Comparison of ENCODE assay signal across 24 cellular contexts in the genomic region with DNA sequence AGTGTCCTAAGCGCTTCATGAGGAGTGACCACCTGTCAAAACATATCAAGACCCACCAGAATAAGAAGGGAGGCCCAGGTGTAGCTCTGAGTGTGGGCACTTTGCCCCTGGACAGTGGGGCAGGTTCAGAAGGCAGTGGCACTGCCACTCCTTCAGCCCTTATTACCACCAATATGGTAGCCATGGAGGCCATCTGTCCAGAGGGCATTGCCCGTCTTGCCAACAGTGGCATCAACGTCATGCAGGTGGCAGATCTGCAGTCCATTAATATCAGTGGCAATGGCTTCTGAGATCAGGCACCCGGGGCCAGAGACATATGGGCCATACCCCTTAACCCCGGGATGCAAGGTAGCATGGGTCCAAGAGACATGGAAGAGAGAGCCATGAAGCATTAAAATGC. TPM values are rescaled to one million over a fixed set of nuclear protein-coding genes. Genes with fewer than 3 reads are reported as not detected.
DNase-seq lines count a peak whose midpoint lies in the region; ATAC-seq, FAIRE-seq and TF ChIP-seq lines count a peak whose summit lies in the region.
"Had no signal": no experiment of that assay in that cellular context is flagged by ENCODE, and none has a peak within 500 bp of the region (broad histone marks: within the 10 kb centered on the region; RNA-seq: fewer than 3 reads in every experiment).

No MANE protein-coding gene starts in this region.

- H3K27me3 Mint-ChIP-seq in activated T-cell treated with anti-CD3 and anti-CD28 coated beads, Interleukin-2, amount 50 U/mL, for 24 hours: no peaks in the 10 kb centered on the region
- no peaks in the 10 kb centered on the region for H3K27me3 Mint-ChIP-seq in activated T-cell treated with anti-CD3 and anti-CD28 coated beads, Interleukin-2, amount 50 U/mL, for 4 hours (ENCODE audit: low read depth)

- no peak overlapping the region for H3K14ac ChIP-seq in neuronal stem cell (ENCODE audit: low read length)

- no peak for ATAC-seq in activated T-cell treated with anti-CD3 and anti-CD28 coated beads, Interleukin-2, amount 50 U/mL, for 4 hours
- ATAC-seq in HepG2: no peak
- no peak for ATAC-seq in right lobe of liver
- no peak for ATAC-seq in GM21786 (IDR thresholded peaks at IDR 0.05; ENCODE audit: unreplicated experiment)
- ATAC-seq: Panc1 had no signal

- no peak overlapping the region for H3K4me3 Mint-ChIP-seq in activated T-cell treated with anti-CD3 and anti-CD28 coated beads, Interleukin-2, amount 50 U/mL, for 24 hours
- no peak overlapping the region for H3K4me3 Mint-ChIP-seq in activated T-cell treated with anti-CD3 and anti-CD28 coated beads, Interleukin-2, amount 50 U/mL, for 4 hours

- peaks cover 76% of the 10 kb centered on the region for H3K36me3 Mint-ChIP-seq in activated T-cell treated with anti-CD3 and anti-CD28 coated beads, Interleukin-2, amount 50 U/mL, for 24 hours (ENCODE audit: low read depth)
- peaks cover 32% of the 10 kb centered on the region for H3K36me3 Mint-ChIP-seq in activated T-cell treated with anti-CD3 and anti-CD28 coated beads, Interleukin-2, amount 50 U/mL, for 4 hours (ENCODE audit: insufficient read depth)

- TF ChIP-seq POLR2A in HepG2 (IDR thresholded peaks at IDR 0.05; ENCODE audit: insufficient read depth in 1 of 2, low read depth in 2 of 2, low read length in 2 of 2): no peak
- no peak for TF ChIP-seq POLR2A in right lobe of liver (IDR thresholded peaks at IDR 0.05)

- peaks cover 16 to 40% of the 10 kb centered on the region in 2 experiments; a peak in 4 of 5 replicates for H3K36me3 ChIP-seq in HepG2 (replicated peaks in 1 of 2; ENCODE audit: control insufficient read depth in 1 of 2, insufficient read depth in 2 of 2, low read length in 2 of 2)
- peaks cover 4 to 63% (median 33%) of the 10 kb centered on the region in 4 donors for H3K36me3 ChIP-seq in right lobe of liver
- H3K36me3 ChIP-seq in neuronal stem cell (replicated peaks in 1 of 2; ENCODE audit: control insufficient read depth in 2 of 2, insufficient read depth in 2 of 2, low read length in 2 of 2): peaks cover 15 to 71% of the 10 kb centered on the region in 2 donors
- peaks cover 34% of the 10 kb centered on the region for H3K36me3 ChIP-seq in osteoblast (ENCODE audit: insufficient read depth, low read length)

- no peak overlapping the region for H2BK12ac ChIP-seq in neuronal stem cell (ENCODE audit: low read length)

- H3K79me1 ChIP-seq in neuronal stem cell (ENCODE audit: low read depth, low read length): no peaks in the 10 kb centered on the region

- intact Hi-C loops in HepG2 (cut with micrococcal nuclease; ENCODE audit: unreplicated experiment): no loop called here
- intact Hi-C loops in right lobe of liver (cut with DNase I): no loop called here
- intact Hi-C loops in head of caudate nucleus (cut with DNase I): no loop called here

- H3K4me3 ChIP-seq in HepG2 (replicated peaks in 1 of 3; ENCODE audit: insufficient read depth in 1 of 3, low read depth in 2 of 3, low read length in 3 of 3): no peak overlapping the region
- no peak overlapping the region for H3K4me3 ChIP-seq in right lobe of liver
- no peak overlapping the region for H3K4me3 ChIP-seq in neuronal stem cell (ENCODE audit: low read length in 2 of 2)
- no peak overlapping the region for H3K4me3 ChIP-seq in osteoblast (ENCODE audit: insufficient read depth, low read length)
- H3K4me3 ChIP-seq: MG63 had no signal

- H3K79me2 ChIP-seq in HepG2 (ENCODE audit: insufficient read depth, low read length): no peaks in the 10 kb centered on the region
- H3K79me2 ChIP-seq in osteoblast (ENCODE audit: insufficient read depth, low read length): peaks cover 6% of the 10 kb centered on the region

- TF ChIP-seq RAD21 in HepG2 (CRISPR knock-in tag; IDR thresholded peaks at IDR 0.05): no peak

- H3K4me2 ChIP-seq in HepG2 (ENCODE audit: low read depth, low read length) (no peak overlapping the region), neuronal stem cell (ENCODE audit: insufficient read depth, low read length, poor library complexity, severe bottlenecking) (no peak overlapping the region), osteoblast (ENCODE audit: insufficient read depth, low read length) (no peak overlapping the region)

- H3K18ac ChIP-seq in neuronal stem cell (ENCODE audit: low read length): no peak overlapping the region

- peaks cover 40% of the 10 kb centered on the region for H3K4me1 Mint-ChIP-seq in activated T-cell treated with anti-CD3 and anti-CD28 coated beads, Interleukin-2, amount 50 U/mL, for 24 hours (ENCODE audit: low read depth)
- H3K4me1 Mint-ChIP-seq in activated T-cell treated with anti-CD3 and anti-CD28 coated beads, Interleukin-2, amount 50 U/mL, for 4 hours (ENCODE audit: low read depth): peaks cover 20% of the 10 kb centered on the region

- WGBS in HepG2 (ENCODE audit: low lambda C conversion rate): 97% methylated on average over 5 of the region's 5 CpGs
- WGBS in right lobe of liver (ENCODE audit: insufficient coverage, low coverage, low lambda C conversion rate, missing lambda C conversion rate): 100% methylated on average over 3 of the region's 5 CpGs
- no CpG with 5 or more reads among the region's 5 CpGs for WGBS in neuronal stem cell (ENCODE audit: extremely low coverage in 2 of 2, insufficient read length in 2 of 2, insufficient replicate concordance in 1 of 2), 2 donors

- H3K4me1 ChIP-seq in HepG2 (ENCODE audit: insufficient read depth, low read length) (peaks cover 7% of the 10 kb centered on the region; the same call in 1 of the 2 replicates), right lobe of liver (peaks cover 0 to 5% (median 2%) of the 10 kb centered on the region in 4 donors), neuronal stem cell (ENCODE audit: control insufficient read depth in 2 of 2, insufficient read depth in 1 of 2, low read depth in 1 of 2, low read length in 2 of 2) (peaks cover 10 to 21% of the 10 kb centered on the region in 2 donors), osteoblast (ENCODE audit: insufficient read depth, low read length) (peaks cover 10% of the 10 kb centered on the region)

- in situ Hi-C loops in HepG2 (cut with HindIII; ENCODE audit: extremely low pct_ligation_motif_present, low pct_unique_long_range_greater_than_20kb): no loop called here

- no peak for FAIRE-seq in HepG2 (lab: Jason Lieb, UNC)
- FAIRE-seq: D721Med, GM19239, H54 had no signal

- no peaks in the 10 kb centered on the region for H3K9me3 Mint-ChIP-seq in activated T-cell treated with anti-CD3 and anti-CD28 coated beads, Interleukin-2, amount 50 U/mL, for 24 hours
- H3K9me3 Mint-ChIP-seq in activated T-cell treated with anti-CD3 and anti-CD28 coated beads, Interleukin-2, amount 50 U/mL, for 4 hours: no peaks in the 10 kb centered on the region

- no peak overlapping the region for H2AFZ ChIP-seq in HepG2 (ENCODE audit: low read length)
- no peak overlapping the region for H2AFZ ChIP-seq in neuronal stem cell (ENCODE audit: low read length)
- H2AFZ ChIP-seq in osteoblast (ENCODE audit: low read length): no peak overlapping the region

- no peak overlapping the region for H4K8ac ChIP-seq in neuronal stem cell (ENCODE audit: low read depth, low read length)

- H3K23ac ChIP-seq in neuronal stem cell (ENCODE audit: low read depth, low read length, poor library complexity): peak overlapping the region; percentile 34

- H2BK120ac ChIP-seq in neuronal stem cell (ENCODE audit: low read depth, low read length): no peak overlapping the region

- DNase-seq in activated T-cell treated with anti-CD3 and anti-CD28 coated beads, Interleukin-2, amount 50 U/mL, for 24 hours: no peak
- no peak for DNase-seq in activated T-cell treated with anti-CD3 and anti-CD28 coated beads, Interleukin-2, amount 50 U/mL, for 4 hours
- DNase-seq in HepG2 (ENCODE audit: low spot score) (no peak), right lobe of liver (no peak), neuronal stem cell (ENCODE audit: low spot score) (no peak), osteoblast (ENCODE audit: insufficient read length, low spot score, missing footprints) (no peak), head of caudate nucleus (no peak)
- DNase-seq: ACHN, Karpas-422, MG63, NCI-H2029, NCI-H446 treated with DMSO at 0.1 percent for 48 hours, NCI-H526, NCI-H82, SHP77 treated with DMSO at 0.1 percent for 48 hours had no signal

- H3K27ac ChIP-seq in HepG2 (ENCODE audit: extremely low read length, insufficient read depth, low read length) (no peak overlapping the region), right lobe of liver (no peak overlapping the region), neuronal stem cell (replicated peaks; ENCODE audit: low read length) (no peak overlapping the region), osteoblast (ENCODE audit: low read depth, low read length) (no peak overlapping the region)
- H3K27ac ChIP-seq: 22Rv1, RWPE1 had no signal

- H2AK5ac ChIP-seq in neuronal stem cell (ENCODE audit: low read depth, low read length): no peak overlapping the region

- H3K27ac Mint-ChIP-seq in activated T-cell treated with anti-CD3 and anti-CD28 coated beads, Interleukin-2, amount 50 U/mL, for 24 hours: peak overlapping the region; percentile 64

- H3K27me3 ChIP-seq in HepG2 (ENCODE audit: control insufficient read depth in 1 of 2, insufficient read depth in 2 of 2, low read length in 2 of 2) (no peaks in the 10 kb centered on the region), right lobe of liver (no peaks in the 10 kb centered on the region), neuronal stem cell (ENCODE audit: control insufficient read depth in 3 of 3, insufficient read depth in 3 of 3, low read depth in 1 of 3, low read length in 3 of 3) (no peaks in the 10 kb centered on the region), osteoblast (ENCODE audit: insufficient read depth, low read length) (no peaks in the 10 kb centered on the region)
- H3K27me3 ChIP-seq: MG63 had no signal

- POLR2A ChIA-PET in HepG2 (lab: Yijun Ruan, JAX): no interaction called here

- H4K91ac ChIP-seq in neuronal stem cell (ENCODE audit: low read depth, low read length, poor library complexity): no peak overlapping the region

- H4K20me1 ChIP-seq in HepG2 (ENCODE audit: insufficient read depth, low read length) (no peaks in the 10 kb centered on the region), osteoblast (ENCODE audit: insufficient read depth, low read length) (no peaks in the 10 kb centered on the region)

- CTCF ChIA-PET in HepG2 (lab: Yijun Ruan, JAX; ENCODE audit: low intra/inter-chr PET ratio, low total read pairs): no interaction called here

- no peak overlapping the region for H2BK15ac ChIP-seq in neuronal stem cell (ENCODE audit: low read length)

- no peak overlapping the region for H3K4ac ChIP-seq in neuronal stem cell (ENCODE audit: low read length)

- TF ChIP-seq CTCF in HepG2 (CRISPR knock-in tag; IDR thresholded peaks at IDR 0.05) (no peak), right lobe of liver (IDR thresholded peaks at IDR 0.05) (no peak), osteoblast (IDR thresholded peaks at IDR 0.05; ENCODE audit: extremely low read depth, low read depth, low read length) (no peak)

- H2BK5ac ChIP-seq in neuronal stem cell (ENCODE audit: low read length): peak overlapping the region; percentile 54

- TF ChIP-seq EP300 in HepG2 (IDR thresholded peaks at IDR 0.05; ENCODE audit: low read depth in 2 of 2, low read length in 2 of 2) (no peak), HepG2 (CRISPR knock-in tag; IDR thresholded peaks at IDR 0.05; ENCODE audit: borderline replicate concordance) (no peak)

- H3K9ac ChIP-seq in HepG2 (ENCODE audit: insufficient read depth, low read depth, low read length) (no peak overlapping the region), neuronal stem cell (ENCODE audit: low read depth, low read length, poor library complexity) (no peak overlapping the region)

- H3K9me3 ChIP-seq in HepG2 (ENCODE audit: low read length): no peaks in the 10 kb centered on the region
- no peaks in the 10 kb centered on the region for H3K9me3 ChIP-seq in right lobe of liver
- H3K9me3 ChIP-seq in neuronal stem cell (replicated peaks in 1 of 2; ENCODE audit: control insufficient read depth in 2 of 2, insufficient read depth in 1 of 2, low read depth in 1 of 2, low read length in 2 of 2): peaks cover 0 to 2% of the 10 kb centered on the region in 2 donors
- no peaks in the 10 kb centered on the region for H3K9me3 ChIP-seq in osteoblast (ENCODE audit: low read depth, low read length)
- H3K9me3 ChIP-seq: MG63 had no signal

- no TSS peak for BruUV-seq in HepG2 (replicated peaks; lab: Mats Ljungman, UMichigan)

RNA-seq across cellular contexts. Expression of a gene that starts 12.7 kb away (rescaled TPM):
- not detected for total RNA-seq in activated T-cell treated with anti-CD3 and anti-CD28 coated beads, Interleukin-2, amount 50 U/mL, for 4 hours
- total RNA-seq in HepG2 (2016; rRNA removed; fragmentation: Illumina TruSeq; extraction: Trizol) (0.58 and 0.90 TPM in 2 replicates), right lobe of liver (under 1 TPM; 0.09 to 0.74 (median 0.48) TPM), osteoblast (not detected in 2 replicates)
- 0.44 and 0.81 TPM in 2 replicates for total RNA-seq in HepG2 (2016; cell fraction: cytosol; rRNA removed; fragmentation: Illumina TruSeq; extraction: Trizol; ENCODE audit: low read depth)
- total RNA-seq in HepG2 (2016; cell fraction: insoluble cytoplasmic fraction; rRNA removed; fragmentation: Illumina TruSeq; extraction: Trizol): 0.45 and 1.1 TPM in 2 replicates
- total RNA-seq in HepG2 (2016; cell fraction: membrane; rRNA removed; fragmentation: Illumina TruSeq; extraction: Trizol): 0.59 and 0.83 TPM in 2 replicates
- 0.37 TPM in 1 of 2 replicates, not detected in the other for total RNA-seq in HepG2 (2016; cell fraction: nucleus; rRNA removed; fragmentation: Illumina TruSeq; extraction: Trizol)
- polyA plus RNA-seq in HepG2 (2011; rRNA removed): 0.24 and 0.50 TPM in 2 replicates
- polyA plus RNA-seq in HepG2 (2011; cell fraction: cytosol; rRNA removed): 0.37 and 0.81 TPM in 2 replicates
- polyA plus RNA-seq in HepG2 (2011; cell fraction: nucleus; rRNA removed): 0.80 and 0.90 TPM in 2 replicates
- polyA plus RNA-seq in HepG2 (2012): 0.15 and 0.21 TPM in 2 replicates
- polyA plus RNA-seq in HepG2 (2016; cell fraction: cytosol; fragmentation: Illumina TruSeq; extraction: Trizol; ENCODE audit: low read depth): 0.43 and 0.48 TPM in 2 replicates
- 0.48 and 1.4 TPM in 2 replicates for polyA plus RNA-seq in HepG2 (2016; cell fraction: insoluble cytoplasmic fraction; fragmentation: Illumina TruSeq; extraction: Trizol; ENCODE audit: low read depth)
- polyA plus RNA-seq in HepG2 (2016; cell fraction: membrane; fragmentation: Illumina TruSeq; extraction: Trizol; ENCODE audit: low read depth): 0.47 and 0.73 TPM in 2 replicates
- polyA plus RNA-seq in HepG2 (2016; cell fraction: nucleus; fragmentation: Illumina TruSeq; extraction: Trizol; ENCODE audit: insufficient read depth, low read depth): 0.80 and 0.85 TPM in 2 replicates
- polyA minus RNA-seq in HepG2 (2011; rRNA and poly(A)+ RNA removed; ENCODE audit: low replicate concordance): 0.49 and 0.66 TPM in 2 replicates
- polyA minus RNA-seq in HepG2 (2011; cell fraction: cytosol; rRNA and poly(A)+ RNA removed): not detected in 2 replicates
- 0.25 and 0.64 TPM in 2 replicates for polyA minus RNA-seq in HepG2 (2011; cell fraction: nucleus; rRNA and poly(A)+ RNA removed)
- 0.46 TPM for polyA plus RNA-seq in neuronal stem cell (2013, experiment 1 of 2)
- 0.42 TPM for polyA plus RNA-seq in neuronal stem cell (2013, experiment 2 of 2)
- total RNA-seq: HT-29 had no signal
- polyA plus RNA-seq: BJ had no signal

RNA-seq across cellular contexts. Expression of a gene that starts 30.6 kb away (rescaled TPM):
- total RNA-seq in activated T-cell treated with anti-CD3 and anti-CD28 coated beads, Interleukin-2, amount 50 U/mL, for 4 hours: 100 to 1,000 TPM; 269 to 284 (median 284) TPM
- total RNA-seq in HepG2 (2016; rRNA removed; fragmentation: Illumina TruSeq; extraction: Trizol) (102 and 109 TPM in 2 replicates), right lobe of liver (10 to 100 TPM; 35.9 to 91.2 (median 61.0) TPM), osteoblast (55.0 and 64.2 TPM in 2 replicates)
- total RNA-seq in HepG2 (2016; cell fraction: cytosol; rRNA removed; fragmentation: Illumina TruSeq; extraction: Trizol; ENCODE audit: low read depth): 78.3 and 97.6 TPM in 2 replicates
- 99.2 and 114 TPM in 2 replicates for total RNA-seq in HepG2 (2016; cell fraction: insoluble cytoplasmic fraction; rRNA removed; fragmentation: Illumina TruSeq; extraction: Trizol)
- total RNA-seq in HepG2 (2016; cell fraction: membrane; rRNA removed; fragmentation: Illumina TruSeq; extraction: Trizol): 113 and 134 TPM in 2 replicates
- 37.8 and 46.1 TPM in 2 replicates for total RNA-seq in HepG2 (2016; cell fraction: nucleus; rRNA removed; fragmentation: Illumina TruSeq; extraction: Trizol)
- 65.0 and 70.4 TPM in 2 replicates for polyA plus RNA-seq in HepG2 (2011; rRNA removed)
- polyA plus RNA-seq in HepG2 (2011; cell fraction: cytosol; rRNA removed): 58.7 and 62.8 TPM in 2 replicates
- polyA plus RNA-seq in HepG2 (2011; cell fraction: nucleus; rRNA removed): 20.0 and 31.0 TPM in 2 replicates
- polyA plus RNA-seq in HepG2 (2012): 99.5 and 141 TPM in 2 replicates
- polyA plus RNA-seq in HepG2 (2016; cell fraction: cytosol; fragmentation: Illumina TruSeq; extraction: Trizol; ENCODE audit: low read depth): 115 and 156 TPM in 2 replicates
- polyA plus RNA-seq in HepG2 (2016; cell fraction: insoluble cytoplasmic fraction; fragmentation: Illumina TruSeq; extraction: Trizol; ENCODE audit: low read depth): 164 and 180 TPM in 2 replicates
- 149 and 177 TPM in 2 replicates for polyA plus RNA-seq in HepG2 (2016; cell fraction: membrane; fragmentation: Illumina TruSeq; extraction: Trizol; ENCODE audit: low read depth)
- polyA plus RNA-seq in HepG2 (2016; cell fraction: nucleus; fragmentation: Illumina TruSeq; extraction: Trizol; ENCODE audit: insufficient read depth, low read depth): 113 and 118 TPM in 2 replicates
- polyA minus RNA-seq in HepG2 (2011; rRNA and poly(A)+ RNA removed; ENCODE audit: low replicate concordance): 59.9 and 104 TPM in 2 replicates
- 20.7 and 32.5 TPM in 2 replicates for polyA minus RNA-seq in HepG2 (2011; cell fraction: cytosol; rRNA and poly(A)+ RNA removed)
- polyA minus RNA-seq in HepG2 (2011; cell fraction: nucleus; rRNA and poly(A)+ RNA removed): 18.5 and 23.0 TPM in 2 replicates
- polyA plus RNA-seq in neuronal stem cell (2013, experiment 1 of 2): 119 TPM
- 121 TPM for polyA plus RNA-seq in neuronal stem cell (2013, experiment 2 of 2)

RNA-seq across cellular contexts. Expression of a gene that starts 31.0 kb away (rescaled TPM):
- 10 to 100 TPM; 61.9 to 64.6 (median 63.5) TPM for total RNA-seq in activated T-cell treated with anti-CD3 and anti-CD28 coated beads, Interleukin-2, amount 50 U/mL, for 4 hours
- 27.5 and 46.7 TPM in 2 replicates for total RNA-seq in HepG2 (2016; rRNA removed; fragmentation: Illumina TruSeq; extraction: Trizol)
- 3.0 and 3.4 TPM in 2 replicates for total RNA-seq in HepG2 (2016; cell fraction: cytosol; rRNA removed; fragmentation: Illumina TruSeq; extraction: Trizol; ENCODE audit: low read depth)
- total RNA-seq in HepG2 (2016; cell fraction: insoluble cytoplasmic fraction; rRNA removed; fragmentation: Illumina TruSeq; extraction: Trizol): 29.7 and 40.6 TPM in 2 replicates
- 13.8 and 14.7 TPM in 2 replicates for total RNA-seq in HepG2 (2016; cell fraction: membrane; rRNA removed; fragmentation: Illumina TruSeq; extraction: Trizol)
- 23.5 and 24.3 TPM in 2 replicates for total RNA-seq in HepG2 (2016; cell fraction: nucleus; rRNA removed; fragmentation: Illumina TruSeq; extraction: Trizol)
- polyA plus RNA-seq in HepG2 (2011; rRNA removed): 26.5 and 27.3 TPM in 2 replicates
- polyA plus RNA-seq in HepG2 (2011; cell fraction: cytosol; rRNA removed): 18.2 TPM in 2 replicates
- polyA plus RNA-seq in HepG2 (2011; cell fraction: nucleus; rRNA removed): 30.1 and 31.9 TPM in 2 replicates
- 14.7 and 15.8 TPM in 2 replicates for polyA plus RNA-seq in HepG2 (2012)
- 0.63 and 0.79 TPM in 2 replicates for polyA plus RNA-seq in HepG2 (2016; cell fraction: cytosol; fragmentation: Illumina TruSeq; extraction: Trizol; ENCODE audit: low read depth)
- polyA plus RNA-seq in HepG2 (2016; cell fraction: insoluble cytoplasmic fraction; fragmentation: Illumina TruSeq; extraction: Trizol; ENCODE audit: low read depth): 22.5 and 22.9 TPM in 2 replicates
- polyA plus RNA-seq in HepG2 (2016; cell fraction: membrane; fragmentation: Illumina TruSeq; extraction: Trizol; ENCODE audit: low read depth): 2.7 and 3.3 TPM in 2 replicates
- 25.6 and 29.7 TPM in 2 replicates for polyA plus RNA-seq in HepG2 (2016; cell fraction: nucleus; fragmentation: Illumina TruSeq; extraction: Trizol; ENCODE audit: insufficient read depth, low read depth)
- polyA minus RNA-seq in HepG2 (2011; rRNA and poly(A)+ RNA removed; ENCODE audit: low replicate concordance): 128 and 335 TPM in 2 replicates
- polyA minus RNA-seq in HepG2 (2011; cell fraction: cytosol; rRNA and poly(A)+ RNA removed): 38.1 and 39.5 TPM in 2 replicates
- polyA minus RNA-seq in HepG2 (2011; cell fraction: nucleus; rRNA and poly(A)+ RNA removed): 31.4 and 32.7 TPM in 2 replicates
- total RNA-seq in right lobe of liver: 10 to 100 TPM; 20.3 to 29.2 (median 23.9) TPM
- polyA plus RNA-seq in neuronal stem cell (2013, experiment 1 of 2): 27.3 TPM
- polyA plus RNA-seq in neuronal stem cell (2013, experiment 2 of 2): 27.4 TPM
- total RNA-seq in osteoblast: 50.3 and 56.0 TPM in 2 replicates

RNA-seq across cellular contexts. Expression of a gene that starts 41.0 kb away (rescaled TPM):
- total RNA-seq in activated T-cell treated with anti-CD3 and anti-CD28 coated beads, Interleukin-2, amount 50 U/mL, for 4 hours: 1,000 to 10,000 TPM; 1,031 to 1,084 (median 1,084) TPM
- total RNA-seq in HepG2 (2016; rRNA removed; fragmentation: Illumina TruSeq; extraction: Trizol) (154 and 265 TPM in 2 replicates), right lobe of liver (100 to 1,000 TPM; 254 to 463 (median 347) TPM), osteoblast (247 and 293 TPM in 2 replicates)
- total RNA-seq in HepG2 (2016; cell fraction: cytosol; rRNA removed; fragmentation: Illumina TruSeq; extraction: Trizol; ENCODE audit: low read depth): 156 and 172 TPM in 2 replicates
- 132 and 265 TPM in 2 replicates for total RNA-seq in HepG2 (2016; cell fraction: insoluble cytoplasmic fraction; rRNA removed; fragmentation: Illumina TruSeq; extraction: Trizol)
- 447 and 497 TPM in 2 replicates for total RNA-seq in HepG2 (2016; cell fraction: membrane; rRNA removed; fragmentation: Illumina TruSeq; extraction: Trizol)
- total RNA-seq in HepG2 (2016; cell fraction: nucleus; rRNA removed; fragmentation: Illumina TruSeq; extraction: Trizol): 279 and 306 TPM in 2 replicates
- polyA plus RNA-seq in HepG2 (2011; rRNA removed): 345 and 390 TPM in 2 replicates
- 323 and 364 TPM in 2 replicates for polyA plus RNA-seq in HepG2 (2011; cell fraction: cytosol; rRNA removed)
- polyA plus RNA-seq in HepG2 (2011; cell fraction: nucleus; rRNA removed): 477 and 513 TPM in 2 replicates
- 786 and 1,014 TPM in 2 replicates for polyA plus RNA-seq in HepG2 (2012)
- polyA plus RNA-seq in HepG2 (2016; cell fraction: cytosol; fragmentation: Illumina TruSeq; extraction: Trizol; ENCODE audit: low read depth): 954 and 1,027 TPM in 2 replicates
- polyA plus RNA-seq in HepG2 (2016; cell fraction: insoluble cytoplasmic fraction; fragmentation: Illumina TruSeq; extraction: Trizol; ENCODE audit: low read depth): 599 and 702 TPM in 2 replicates
- polyA plus RNA-seq in HepG2 (2016; cell fraction: membrane; fragmentation: Illumina TruSeq; extraction: Trizol; ENCODE audit: low read depth): 1,162 and 1,386 TPM in 2 replicates
- polyA plus RNA-seq in HepG2 (2016; cell fraction: nucleus; fragmentation: Illumina TruSeq; extraction: Trizol; ENCODE audit: insufficient read depth, low read depth): 670 and 689 TPM in 2 replicates
- 709 and 1,043 TPM in 2 replicates for polyA minus RNA-seq in HepG2 (2011; rRNA and poly(A)+ RNA removed; ENCODE audit: low replicate concordance)
- polyA minus RNA-seq in HepG2 (2011; cell fraction: cytosol; rRNA and poly(A)+ RNA removed): 515 and 646 TPM in 2 replicates
- polyA minus RNA-seq in HepG2 (2011; cell fraction: nucleus; rRNA and poly(A)+ RNA removed): 549 and 596 TPM in 2 replicates
- 903 TPM for polyA plus RNA-seq in neuronal stem cell (2013, experiment 1 of 2)
- 910 TPM for polyA plus RNA-seq in neuronal stem cell (2013, experiment 2 of 2)
